ENCODE assay signal across 26 cellular contexts in genomic region chr1:207854001-207854400, GRCh38. TPM values are rescaled to one million over a fixed set of nuclear protein-coding genes. Genes with fewer than 3 reads are reported as not detected.
DNase-seq lines count a peak whose midpoint lies in the region; ATAC-seq, FAIRE-seq and TF ChIP-seq lines count a peak whose summit lies in the region.
"Had no signal": no experiment of that assay in that cellular context is flagged by ENCODE, and none has a peak within 500 bp of the region (broad histone marks: within the 10 kb centered on the region; RNA-seq: fewer than 3 reads in every experiment).

No MANE protein-coding gene starts in this region.

- H4K20me1 ChIP-seq in Loucy (ENCODE audit: insufficient read depth, low read length, poor library complexity, severe bottlenecking): peaks cover 93% of the 10 kb centered on the region

- peaks cover 57% of the 10 kb centered on the region; the same call in 1 of the 2 replicates for H3K36me3 ChIP-seq in Loucy (ENCODE audit: insufficient read depth, low read length)
- peaks cover 15% of the 10 kb centered on the region for H3K36me3 ChIP-seq in lower lobe of right lung
- H3K36me3 ChIP-seq in transverse colon: no peaks in the 10 kb centered on the region

- H3K4me1 ChIP-seq in Loucy (ENCODE audit: insufficient read depth, low read length, poor library complexity, severe bottlenecking) (peaks cover 88% of the 10 kb centered on the region), lower lobe of right lung (peaks cover 75% of the 10 kb centered on the region), transverse colon (peaks cover 10 to 66% (median 42%) of the 10 kb centered on the region in 4 donors)

- CTCF ChIA-PET in activated CD8-positive, alpha-beta memory T cell treated with anti-CD3 and anti-CD28 coated beads, Interleukin-2, amount 10 ng/mL, durations not matched to agents 7 days and 5 days (lab: Charles Lee): no interaction called here

- H3K9ac ChIP-seq in Loucy (ENCODE audit: low read depth, low read length, poor library complexity, severe bottlenecking): no peak overlapping the region
- H3K9ac ChIP-seq: KMS-11 had no signal

- TF ChIP-seq POLR2A in transverse colon (IDR thresholded peaks at IDR 0.05): no peak

- no peak for ATAC-seq in activated CD8-positive, alpha-beta memory T cell treated with anti-CD3 and anti-CD28 coated beads, Interleukin-2, amount 10 ng/mL, durations not matched to agents 7 days and 5 days
- ATAC-seq in lower lobe of right lung (no peak), GM21528 (IDR thresholded peaks at IDR 0.05; ENCODE audit: low FRiP score, unreplicated experiment) (no peak)
- ATAC-seq: GM12878, HCT116, Panc1, SK-N-SH treated with all-trans-retinoic acid at 6 μM for 48 hours had no signal

- TF ChIP-seq EP300 in transverse colon (IDR thresholded peaks at IDR 0.05; ENCODE audit: low read depth): no peak

- H3K79me2 ChIP-seq in Loucy (ENCODE audit: insufficient read depth, low read length): peaks cover 100% of the 10 kb centered on the region

- no peaks in the 10 kb centered on the region for H3F3A ChIP-seq in Loucy (ENCODE audit: low read depth)

- peak overlapping the region; percentile 25 for H3K4me2 ChIP-seq in Loucy (ENCODE audit: low read depth, low read length, poor library complexity, severe bottlenecking)
- H3K4me2 ChIP-seq: KMS-11 had no signal

- H3K9me3 ChIP-seq in Loucy (ENCODE audit: insufficient read depth, low read depth, low read length): no peaks in the 10 kb centered on the region
- H3K9me3 ChIP-seq in lower lobe of right lung: no peaks in the 10 kb centered on the region
- H3K9me3 ChIP-seq in transverse colon: no peaks in the 10 kb centered on the region

- no peak overlapping the region for H2AFZ ChIP-seq in Loucy (ENCODE audit: low read length)

- H3K27me3 ChIP-seq in Loucy (ENCODE audit: insufficient read depth, low read length, poor library complexity, severe bottlenecking): no peaks in the 10 kb centered on the region
- no peaks in the 10 kb centered on the region for H3K27me3 ChIP-seq in lower lobe of right lung (ENCODE audit: low read depth)
- H3K27me3 ChIP-seq in transverse colon: no peaks in the 10 kb centered on the region

- FAIRE-seq in GM19239 (lab: Jason Lieb, UNC): no peak
- FAIRE-seq: GM12878 had no signal

- H3K4me1 Mint-ChIP-seq in activated CD8-positive, alpha-beta memory T cell treated with anti-CD3 and anti-CD28 coated beads, Interleukin-2, amount 10 ng/mL, durations not matched to agents 7 days and 5 days: peaks cover 53% of the 10 kb centered on the region

- peak; percentile 43 for DNase-seq in activated CD8-positive, alpha-beta memory T cell treated with anti-CD3 and anti-CD28 coated beads, Interleukin-2, amount 50 U/mL, for 48 hours
- no peak for DNase-seq in activated CD8-positive, alpha-beta memory T cell treated with anti-CD3 and anti-CD28 coated beads, Interleukin-2, amount 10 ng/mL, durations not matched to agents 7 days and 5 days
- DNase-seq in lower lobe of right lung: no peak
- no peak for DNase-seq in transverse colon
- no peak for DNase-seq in posterior vena cava (ENCODE audit: low spot score)
- no peak for DNase-seq in GM19239 (ENCODE audit: insufficient read length, low spot score)
- DNase-seq: 8988T; AML-193; DMS79; GOT3; NCI-H1105; NCI-H2029 treated with DMSO at 0.1 percent for 48 hours; NCI-H2171; NCI-H345; NCI-H524; NCI-H774; NK-92 treated with Interleukin-12 subunit alpha and Interleukin-12 subunit beta, amount 100 ng/mL, for 24 hours had no signal

- TF ChIP-seq CTCF in Loucy (conservative IDR thresholded peaks at IDR 0.05; ENCODE audit: low read length) (no peak), lower lobe of right lung (IDR thresholded peaks at IDR 0.05) (no peak), transverse colon (IDR thresholded peaks at IDR 0.05) (no peak)

- no peak overlapping the region for H3K4me3 Mint-ChIP-seq in activated CD8-positive, alpha-beta memory T cell treated with anti-CD3 and anti-CD28 coated beads, Interleukin-2, amount 10 ng/mL, durations not matched to agents 7 days and 5 days

- peaks cover 46% of the 10 kb centered on the region for H3K36me3 Mint-ChIP-seq in activated CD8-positive, alpha-beta memory T cell treated with anti-CD3 and anti-CD28 coated beads, Interleukin-2, amount 10 ng/mL, durations not matched to agents 7 days and 5 days

- H3K27ac Mint-ChIP-seq in activated CD8-positive, alpha-beta memory T cell treated with anti-CD3 and anti-CD28 coated beads, Interleukin-2, amount 10 ng/mL, durations not matched to agents 7 days and 5 days: no peak overlapping the region

- in situ Hi-C loops in transverse colon (cut with MboI; ENCODE audit: low pct_ligation_motif_present in 1 of 4, low pct_unique_long_range_greater_than_20kb in 1 of 4, low sequenced_read_pairs in 3 of 4): no loop called here

- H3K4me3 ChIP-seq in Loucy (ENCODE audit: low read length, poor library complexity, severe bottlenecking): no peak overlapping the region
- H3K4me3 ChIP-seq in lower lobe of right lung: no peak overlapping the region
- H3K4me3 ChIP-seq in transverse colon: no peak overlapping the region
- H3K4me3 ChIP-seq: GM12878 had no signal

- H3K27me3 Mint-ChIP-seq in activated CD8-positive, alpha-beta memory T cell treated with anti-CD3 and anti-CD28 coated beads, Interleukin-2, amount 10 ng/mL, durations not matched to agents 7 days and 5 days: no peaks in the 10 kb centered on the region

- intact Hi-C loops in lower lobe of right lung (cut with DNase I): no loop called here
- intact Hi-C loops in transverse colon (cut with DNase I; ENCODE audit: low total_unique reads): no loop called here
- intact Hi-C loops in posterior vena cava (cut with DNase I): no loop called here

- 100% methylated on average over 1 to 2 of the region's 2 CpGs for WGBS in transverse colon (ENCODE audit: low coverage in 1 of 2), 2 donors

- H3K9me3 Mint-ChIP-seq in activated CD8-positive, alpha-beta memory T cell treated with anti-CD3 and anti-CD28 coated beads, Interleukin-2, amount 10 ng/mL, durations not matched to agents 7 days and 5 days (ENCODE audit: low read depth): no peaks in the 10 kb centered on the region
- H3K9me3 Mint-ChIP-seq: CD14-positive monocyte had no signal

- no peaks in the 10 kb centered on the region for H3K9me2 ChIP-seq in Loucy (replicated peaks; ENCODE audit: low read depth, low read length)

- H3K27ac ChIP-seq in lower lobe of right lung (peak overlapping the region; percentile 37), transverse colon (peak overlapping the region in 3 of 4 donors; percentile 30 to 39 (median 31))
- H3K27ac ChIP-seq: KMS-11 had no signal

RNA-seq across cellular contexts. Expression of gene CD34, which starts 56.9 kb away (rescaled TPM):
- under 1 TPM; 0.02 to 0.06 TPM for total RNA-seq in activated CD8-positive, alpha-beta memory T cell treated with anti-CD3 and anti-CD28 coated beads, Interleukin-2, amount 10 ng/mL, durations not matched to agents 7 days and 5 days
- 44.6 TPM for total RNA-seq in lower lobe of right lung
- total RNA-seq in transverse colon: 10 to 100 TPM in 2 of 4 donors, 1 to 10 TPM in 2; 7.5 to 85.2 (median 9.7) TPM
- 100 to 1,000 TPM in 1 of 2 donors, 10 to 100 TPM in 1; 58.1 to 154 TPM for total RNA-seq in posterior vena cava
- total RNA-seq: HT1080 had no signal

Comparison
In these comparisons a context has a peak if more than half of its experiments do, and no peak if none do; other contexts are left out.
1. RNA of gene CD34, which starts 56.9 kb away (total RNA-seq): 58.1 to 154 TPM in posterior vena cava, 44.6 TPM in lower lobe of right lung (single experiment) and 7.5 to 85.2 TPM in transverse colon; 0.02 to 0.06 TPM in activated CD8-positive, alpha-beta memory T cell treated with anti-CD3 and anti-CD28 coated beads, Interleukin-2, amount 10 ng/mL, durations not matched to agents 7 days and 5 days; every median in the first group is over 4 times any median in the second.